In the genomic region with DNA sequence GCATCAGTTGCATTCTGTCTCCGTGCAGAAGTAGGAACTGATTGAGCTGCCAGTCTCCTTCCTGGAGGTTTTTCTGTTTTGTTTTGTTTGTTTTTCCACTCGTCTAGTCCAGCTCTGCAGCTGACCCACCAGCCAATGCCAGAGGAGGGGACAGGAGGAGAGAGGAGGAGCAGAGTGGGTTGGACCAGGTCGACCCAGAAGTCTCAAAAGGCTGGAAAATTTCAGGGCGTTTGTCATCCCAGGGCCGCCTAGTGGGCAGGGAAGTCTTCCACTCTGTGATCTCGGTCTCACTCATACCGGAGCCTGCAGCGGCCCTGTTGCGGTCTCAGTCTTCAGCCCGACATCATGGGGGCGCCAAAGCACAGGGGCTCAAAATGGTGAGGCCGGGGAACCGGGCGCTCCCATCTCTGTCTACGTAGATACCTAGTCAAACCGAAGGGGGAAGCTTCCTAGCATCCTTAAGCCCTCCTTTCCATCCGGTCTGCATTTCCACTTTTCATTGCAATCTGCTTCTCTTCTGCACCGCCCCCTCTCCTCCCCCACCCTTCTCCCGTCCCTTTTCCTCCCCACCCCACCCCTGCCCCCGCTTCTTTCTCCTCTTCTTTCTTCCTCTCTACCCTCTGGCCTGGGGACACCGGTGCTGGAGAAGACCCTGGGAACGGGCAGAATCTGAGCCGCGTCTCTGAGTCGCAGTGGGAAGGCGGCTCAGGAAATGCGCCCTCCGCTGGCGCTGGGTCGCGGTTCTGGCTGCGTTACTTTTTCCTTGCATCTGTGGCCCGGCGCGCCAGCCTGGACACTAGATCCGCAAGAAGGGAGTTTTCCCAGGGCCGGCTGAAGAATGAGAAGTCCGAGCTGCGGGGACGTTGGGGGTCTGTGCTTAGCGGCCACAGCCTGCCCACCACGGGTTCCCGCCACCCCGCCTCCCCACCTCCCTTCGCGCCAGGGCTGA, we compare ENCODE assay signal across 1 cellular context.
A peak's percentile ranks its signal among the peaks of the same experiment; 100 is the strongest.
TF ChIP-seq lines count a peak whose summit lies in the region.

No MANE protein-coding gene starts in this region.

TF ChIP-seq in GM12878, 131 proteins besides CTCF, POLR2A, EP300 and RAD21:
- TF ChIP-seq, protein P1, sequence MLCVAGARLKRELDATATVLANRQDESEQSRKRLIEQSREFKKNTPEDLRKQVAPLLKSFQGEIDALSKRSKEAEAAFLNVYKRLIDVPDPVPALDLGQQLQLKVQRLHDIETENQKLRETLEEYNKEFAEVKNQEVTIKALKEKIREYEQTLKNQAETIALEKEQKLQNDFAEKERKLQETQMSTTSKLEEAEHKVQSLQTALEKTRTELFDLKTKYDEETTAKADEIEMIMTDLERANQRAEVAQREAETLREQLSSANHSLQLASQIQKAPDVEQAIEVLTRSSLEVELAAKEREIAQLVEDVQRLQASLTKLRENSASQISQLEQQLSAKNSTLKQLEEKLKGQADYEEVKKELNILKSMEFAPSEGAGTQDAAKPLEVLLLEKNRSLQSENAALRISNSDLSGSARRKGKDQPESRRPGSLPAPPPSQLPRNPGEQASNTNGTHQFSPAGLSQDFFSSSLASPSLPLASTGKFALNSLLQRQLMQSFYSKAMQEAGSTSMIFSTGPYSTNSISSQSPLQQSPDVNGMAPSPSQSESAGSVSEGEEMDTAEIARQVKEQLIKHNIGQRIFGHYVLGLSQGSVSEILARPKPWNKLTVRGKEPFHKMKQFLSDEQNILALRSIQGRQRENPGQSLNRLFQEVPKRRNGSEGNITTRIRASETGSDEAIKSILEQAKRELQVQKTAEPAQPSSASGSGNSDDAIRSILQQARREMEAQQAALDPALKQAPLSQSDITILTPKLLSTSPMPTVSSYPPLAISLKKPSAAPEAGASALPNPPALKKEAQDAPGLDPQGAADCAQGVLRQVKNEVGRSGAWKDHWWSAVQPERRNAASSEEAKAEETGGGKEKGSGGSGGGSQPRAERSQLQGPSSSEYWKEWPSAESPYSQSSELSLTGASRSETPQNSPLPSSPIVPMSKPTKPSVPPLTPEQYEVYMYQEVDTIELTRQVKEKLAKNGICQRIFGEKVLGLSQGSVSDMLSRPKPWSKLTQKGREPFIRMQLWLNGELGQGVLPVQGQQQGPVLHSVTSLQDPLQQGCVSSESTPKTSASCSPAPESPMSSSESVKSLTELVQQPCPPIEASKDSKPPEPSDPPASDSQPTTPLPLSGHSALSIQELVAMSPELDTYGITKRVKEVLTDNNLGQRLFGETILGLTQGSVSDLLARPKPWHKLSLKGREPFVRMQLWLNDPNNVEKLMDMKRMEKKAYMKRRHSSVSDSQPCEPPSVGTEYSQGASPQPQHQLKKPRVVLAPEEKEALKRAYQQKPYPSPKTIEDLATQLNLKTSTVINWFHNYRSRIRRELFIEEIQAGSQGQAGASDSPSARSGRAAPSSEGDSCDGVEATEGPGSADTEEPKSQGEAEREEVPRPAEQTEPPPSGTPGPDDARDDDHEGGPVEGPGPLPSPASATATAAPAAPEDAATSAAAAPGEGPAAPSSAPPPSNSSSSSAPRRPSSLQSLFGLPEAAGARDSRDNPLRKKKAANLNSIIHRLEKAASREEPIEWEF (IDR thresholded peaks at IDR 0.05; ENCODE audit: insufficient replicate concordance, low read depth, low read length) = no peak
- TF ChIP-seq FOXM1 (IDR thresholded peaks at IDR 0.05; ENCODE audit: low read depth, low read length) (no peak), RUNX3 (IDR thresholded peaks at IDR 0.05; ENCODE audit: low read length) (peak; percentile 12; the same call in 1 of the 2 replicates), HDGF (IDR thresholded peaks at IDR 0.05) (no peak), TCF12 (IDR thresholded peaks at IDR 0.05; ENCODE audit: low read depth, low read length) (no peak), CBFB (IDR thresholded peaks at IDR 0.05; ENCODE audit: low read depth) (no peak), SMAD1 (IDR thresholded peaks at IDR 0.05; ENCODE audit: low read depth, partially characterized antibody) (no peak), NFIC (IDR thresholded peaks at IDR 0.05; ENCODE audit: low read depth, low read length) (no peak), TAF1 (IDR thresholded peaks at IDR 0.05; ENCODE audit: borderline replicate concordance, low read depth, low read length) (no peak), ZNF217 (IDR thresholded peaks at IDR 0.05) (no peak), NFYA (IDR thresholded peaks at IDR 0.05; ENCODE audit: borderline replicate concordance, low read depth, low read length) (no peak), POLR2AphosphoS2 (IDR thresholded peaks at IDR 0.05; ENCODE audit: low read depth, low read length) (no peak), STAT1 (conservative IDR thresholded peaks at IDR 0.05) (no peak), FOXK2 (IDR thresholded peaks at IDR 0.05) (no peak), RB1 (IDR thresholded peaks at IDR 0.05; ENCODE audit: borderline replicate concordance) (no peak), SP1 (IDR thresholded peaks at IDR 0.05; ENCODE audit: low read depth, low read length) (no peak), NRF1 (conservative IDR thresholded peaks at IDR 0.05; ENCODE audit: low read depth, low read length) (no peak), MEF2B (IDR thresholded peaks at IDR 0.05; ENCODE audit: partially characterized antibody, poor library complexity, severe bottlenecking) (no peak), EZH2 (IDR thresholded peaks at IDR 0.05; ENCODE audit: borderline replicate concordance, control insufficient read depth, low read depth, low read length) (0 out of 2 replicates have a peak, but pooled peaks have one; percentile 16), LARP7 (IDR thresholded peaks at IDR 0.05) (no peak), ESRRA (IDR thresholded peaks at IDR 0.05; ENCODE audit: low read length) (no peak), IKZF1 (conservative IDR thresholded peaks at IDR 0.05) (0 out of 2 replicates have a peak, but pooled peaks have one; percentile 19)
- TF ChIP-seq, protein P2, sequence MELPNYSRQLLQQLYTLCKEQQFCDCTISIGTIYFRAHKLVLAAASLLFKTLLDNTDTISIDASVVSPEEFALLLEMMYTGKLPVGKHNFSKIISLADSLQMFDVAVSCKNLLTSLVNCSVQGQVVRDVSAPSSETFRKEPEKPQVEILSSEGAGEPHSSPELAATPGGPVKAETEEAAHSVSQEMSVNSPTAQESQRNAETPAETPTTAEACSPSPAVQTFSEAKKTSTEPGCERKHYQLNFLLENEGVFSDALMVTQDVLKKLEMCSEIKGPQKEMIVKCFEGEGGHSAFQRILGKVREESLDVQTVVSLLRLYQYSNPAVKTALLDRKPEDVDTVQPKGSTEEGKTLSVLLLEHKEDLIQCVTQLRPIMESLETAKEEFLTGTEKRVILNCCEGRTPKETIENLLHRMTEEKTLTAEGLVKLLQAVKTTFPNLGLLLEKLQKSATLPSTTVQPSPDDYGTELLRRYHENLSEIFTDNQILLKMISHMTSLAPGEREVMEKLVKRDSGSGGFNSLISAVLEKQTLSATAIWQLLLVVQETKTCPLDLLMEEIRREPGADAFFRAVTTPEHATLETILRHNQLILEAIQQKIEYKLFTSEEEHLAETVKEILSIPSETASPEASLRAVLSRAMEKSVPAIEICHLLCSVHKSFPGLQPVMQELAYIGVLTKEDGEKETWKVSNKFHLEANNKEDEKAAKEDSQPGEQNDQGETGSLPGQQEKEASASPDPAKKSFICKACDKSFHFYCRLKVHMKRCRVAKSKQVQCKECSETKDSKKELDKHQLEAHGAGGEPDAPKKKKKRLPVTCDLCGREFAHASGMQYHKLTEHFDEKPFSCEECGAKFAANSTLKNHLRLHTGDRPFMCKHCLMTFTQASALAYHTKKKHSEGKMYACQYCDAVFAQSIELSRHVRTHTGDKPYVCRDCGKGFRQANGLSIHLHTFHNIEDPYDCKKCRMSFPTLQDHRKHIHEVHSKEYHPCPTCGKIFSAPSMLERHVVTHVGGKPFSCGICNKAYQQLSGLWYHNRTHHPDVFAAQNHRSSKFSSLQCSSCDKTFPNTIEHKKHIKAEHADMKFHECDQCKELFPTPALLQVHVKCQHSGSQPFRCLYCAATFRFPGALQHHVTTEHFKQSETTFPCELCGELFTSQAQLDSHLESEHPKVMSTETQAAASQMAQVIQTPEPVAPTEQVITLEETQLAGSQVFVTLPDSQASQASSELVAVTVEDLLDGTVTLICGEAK (IDR thresholded peaks at IDR 0.05; ENCODE audit: borderline replicate concordance) = no peak
- TF ChIP-seq, protein P3, sequence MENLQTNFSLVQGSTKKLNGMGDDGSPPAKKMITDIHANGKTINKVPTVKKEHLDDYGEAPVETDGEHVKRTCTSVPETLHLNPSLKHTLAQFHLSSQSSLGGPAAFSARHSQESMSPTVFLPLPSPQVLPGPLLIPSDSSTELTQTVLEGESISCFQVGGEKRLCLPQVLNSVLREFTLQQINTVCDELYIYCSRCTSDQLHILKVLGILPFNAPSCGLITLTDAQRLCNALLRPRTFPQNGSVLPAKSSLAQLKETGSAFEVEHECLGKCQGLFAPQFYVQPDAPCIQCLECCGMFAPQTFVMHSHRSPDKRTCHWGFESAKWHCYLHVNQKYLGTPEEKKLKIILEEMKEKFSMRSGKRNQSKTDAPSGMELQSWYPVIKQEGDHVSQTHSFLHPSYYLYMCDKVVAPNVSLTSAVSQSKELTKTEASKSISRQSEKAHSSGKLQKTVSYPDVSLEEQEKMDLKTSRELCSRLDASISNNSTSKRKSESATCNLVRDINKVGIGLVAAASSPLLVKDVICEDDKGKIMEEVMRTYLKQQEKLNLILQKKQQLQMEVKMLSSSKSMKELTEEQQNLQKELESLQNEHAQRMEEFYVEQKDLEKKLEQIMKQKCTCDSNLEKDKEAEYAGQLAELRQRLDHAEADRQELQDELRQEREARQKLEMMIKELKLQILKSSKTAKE (IDR thresholded peaks at IDR 0.05; ENCODE audit: low read depth, poor library complexity, severe bottlenecking) = no peak
- TF ChIP-seq, protein P4, sequence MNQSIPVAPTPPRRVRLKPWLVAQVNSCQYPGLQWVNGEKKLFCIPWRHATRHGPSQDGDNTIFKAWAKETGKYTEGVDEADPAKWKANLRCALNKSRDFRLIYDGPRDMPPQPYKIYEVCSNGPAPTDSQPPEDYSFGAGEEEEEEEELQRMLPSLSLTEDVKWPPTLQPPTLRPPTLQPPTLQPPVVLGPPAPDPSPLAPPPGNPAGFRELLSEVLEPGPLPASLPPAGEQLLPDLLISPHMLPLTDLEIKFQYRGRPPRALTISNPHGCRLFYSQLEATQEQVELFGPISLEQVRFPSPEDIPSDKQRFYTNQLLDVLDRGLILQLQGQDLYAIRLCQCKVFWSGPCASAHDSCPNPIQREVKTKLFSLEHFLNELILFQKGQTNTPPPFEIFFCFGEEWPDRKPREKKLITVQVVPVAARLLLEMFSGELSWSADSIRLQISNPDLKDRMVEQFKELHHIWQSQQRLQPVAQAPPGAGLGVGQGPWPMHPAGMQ (IDR thresholded peaks at IDR 0.05; ENCODE audit: borderline replicate concordance) = no peak
